In genomic region chr12:62251609-62251958, GRCh38 we compare ENCODE assay signal across 10 cellular contexts. TPM values are rescaled to one million over a fixed set of nuclear protein-coding genes. Genes with fewer than 3 reads are reported as not detected.
DNase-seq lines count a peak whose midpoint lies in the region; ATAC-seq and TF ChIP-seq lines count a peak whose summit lies in the region.
"Had no signal": no experiment of that assay in that cellular context is flagged by ENCODE, and none has a peak within 500 bp of the region (broad histone marks: within the 10 kb centered on the region; RNA-seq: fewer than 3 reads in every experiment).

No MANE protein-coding gene starts in this region.

- H3K9me3 ChIP-seq in Loucy (ENCODE audit: insufficient read depth, low read depth, low read length) = no peaks in the 10 kb centered on the region
- no peaks in the 10 kb centered on the region for H3K9me3 ChIP-seq in thymus (ENCODE audit: control insufficient read depth)
- no peaks in the 10 kb centered on the region for H3K9me3 ChIP-seq in left lung

- no peaks in the 10 kb centered on the region for H3K9me2 ChIP-seq in Loucy (replicated peaks; ENCODE audit: low read depth, low read length)

- H3K27me3 ChIP-seq in Loucy (ENCODE audit: insufficient read depth, low read length, poor library complexity, severe bottlenecking) (no peaks in the 10 kb centered on the region), thymus (ENCODE audit: control insufficient read depth, insufficient read depth) (no peaks in the 10 kb centered on the region), left lung (no peaks in the 10 kb centered on the region)

- TF ChIP-seq CTCF in Loucy (conservative IDR thresholded peaks at IDR 0.05; ENCODE audit: low read length) (no peak), left lung (IDR thresholded peaks at IDR 0.05) (no peak)

- intact Hi-C loops in left lung (cut with DNase I) = no loop called here

- H3K36me3 ChIP-seq in Loucy (ENCODE audit: insufficient read depth, low read length) (no peaks in the 10 kb centered on the region), thymus (ENCODE audit: control insufficient read depth, insufficient read depth) (no peaks in the 10 kb centered on the region), left lung (no peaks in the 10 kb centered on the region)

- peak overlapping the region; percentile 99 for H3K27ac Mint-ChIP-seq in activated naive CD4-positive, alpha-beta T cell treated with anti-CD3 and anti-CD28 coated beads, Interleukin-2, amount 10 ng/mL, durations not matched to agents 7 days and 5 days

- H4K20me1 ChIP-seq in Loucy (ENCODE audit: insufficient read depth, low read length, poor library complexity, severe bottlenecking) = no peaks in the 10 kb centered on the region

- no peaks in the 10 kb centered on the region for H3K27me3 Mint-ChIP-seq in activated naive CD4-positive, alpha-beta T cell treated with anti-CD3 and anti-CD28 coated beads, Interleukin-2, amount 10 ng/mL, durations not matched to agents 7 days and 5 days

- H3K4me1 Mint-ChIP-seq in activated naive CD4-positive, alpha-beta T cell treated with anti-CD3 and anti-CD28 coated beads, Interleukin-2, amount 10 ng/mL, durations not matched to agents 7 days and 5 days = peaks cover 47% of the 10 kb centered on the region

- peak overlapping the region; percentile 37 for H3K4me3 Mint-ChIP-seq in activated naive CD4-positive, alpha-beta T cell treated with anti-CD3 and anti-CD28 coated beads, Interleukin-2, amount 10 ng/mL, durations not matched to agents 7 days and 5 days

- peak overlapping the region; percentile 16; the same call in 1 of the 2 replicates for H2AFZ ChIP-seq in Loucy (ENCODE audit: low read length)

- H3K9ac ChIP-seq in Loucy (ENCODE audit: low read depth, low read length, poor library complexity, severe bottlenecking) = no peak overlapping the region

- CTCF ChIA-PET in activated naive CD4-positive, alpha-beta T cell treated with anti-CD3 and anti-CD28 coated beads, Interleukin-2, amount 10 ng/mL, durations not matched to agents 7 days and 5 days (lab: Charles Lee) = interaction anchor here (1.0 kb wide), 1 partner anchor 8 kb away, joined by 10 read pairs; the partner anchor contains the start of gene USP15

- ATAC-seq in HG02642 (IDR thresholded peaks at IDR 0.05; ENCODE audit: poor library complexity, unreplicated experiment) = peak; percentile 38
- no peak for ATAC-seq in left lung

- H3K36me3 Mint-ChIP-seq in activated naive CD4-positive, alpha-beta T cell treated with anti-CD3 and anti-CD28 coated beads, Interleukin-2, amount 10 ng/mL, durations not matched to agents 7 days and 5 days = peaks cover 30% of the 10 kb centered on the region

- H3K27ac ChIP-seq in thymus (ENCODE audit: low read depth) (peak overlapping the region; percentile 81), left lung (peak overlapping the region in 1 of 2 donors; percentile 54)

- H3F3A ChIP-seq in Loucy (ENCODE audit: low read depth) = no peaks in the 10 kb centered on the region

- no peak overlapping the region for H3K4me2 ChIP-seq in Loucy (ENCODE audit: low read depth, low read length, poor library complexity, severe bottlenecking)

- H3K4me1 ChIP-seq in Loucy (ENCODE audit: insufficient read depth, low read length, poor library complexity, severe bottlenecking) = peaks cover 6% of the 10 kb centered on the region
- peaks cover 2% of the 10 kb centered on the region for H3K4me1 ChIP-seq in thymus (ENCODE audit: control insufficient read depth, insufficient read depth, low read length)
- peaks cover 0 to 33% of the 10 kb centered on the region in 2 donors for H3K4me1 ChIP-seq in left lung

- H3K79me2 ChIP-seq in Loucy (ENCODE audit: insufficient read depth, low read length) = no peaks in the 10 kb centered on the region

- H3K4me3 ChIP-seq in Loucy (ENCODE audit: low read length, poor library complexity, severe bottlenecking) = no peak overlapping the region
- H3K4me3 ChIP-seq in thymus (ENCODE audit: low read length) = no peak overlapping the region
- H3K4me3 ChIP-seq in left lung = no peak overlapping the region

- peaks cover 4% of the 10 kb centered on the region for H3K9me3 Mint-ChIP-seq in activated naive CD4-positive, alpha-beta T cell treated with anti-CD3 and anti-CD28 coated beads, Interleukin-2, amount 10 ng/mL, durations not matched to agents 7 days and 5 days

- DNase-seq in activated naive CD4-positive, alpha-beta T cell treated with anti-CD3 and anti-CD28 coated beads, Interleukin-2, amount 10 ng/mL, durations not matched to agents 7 days and 5 days = no peak
- DNase-seq in activated naive CD4-positive, alpha-beta T cell treated with anti-CD3 and anti-CD28 coated beads, Interleukin-2, amount 50 U/mL, for 16 hours = no peak
- DNase-seq in germinal center (ENCODE audit: low spot score) (no peak), left lung (no peak)
- DNase-seq in stimulated activated CD8-positive, alpha-beta memory T cell treated with anti-CD3 and anti-CD28 coated beads, Interleukin-4, amount 100 ng/mL, for 48 hours = no peak
- DNase-seq: activated CD8-positive, alpha-beta memory T cell treated with anti-CD3 and anti-CD28 coated beads, Interleukin-2, amount 50 U/mL, for 4 hours; IMR-90 had no signal

RNA-seq across cellular contexts. Expression of gene USP15, which starts 8.6 kb away (rescaled TPM):
- 201 TPM for polyA plus RNA-seq in thymus
- total RNA-seq in left lung = 100 to 1,000 TPM in 1 of 2 donors, 10 to 100 TPM in 1; 50.2 to 107 TPM
